ENCODE assay signal across 8 cellular contexts in the genomic region with DNA sequence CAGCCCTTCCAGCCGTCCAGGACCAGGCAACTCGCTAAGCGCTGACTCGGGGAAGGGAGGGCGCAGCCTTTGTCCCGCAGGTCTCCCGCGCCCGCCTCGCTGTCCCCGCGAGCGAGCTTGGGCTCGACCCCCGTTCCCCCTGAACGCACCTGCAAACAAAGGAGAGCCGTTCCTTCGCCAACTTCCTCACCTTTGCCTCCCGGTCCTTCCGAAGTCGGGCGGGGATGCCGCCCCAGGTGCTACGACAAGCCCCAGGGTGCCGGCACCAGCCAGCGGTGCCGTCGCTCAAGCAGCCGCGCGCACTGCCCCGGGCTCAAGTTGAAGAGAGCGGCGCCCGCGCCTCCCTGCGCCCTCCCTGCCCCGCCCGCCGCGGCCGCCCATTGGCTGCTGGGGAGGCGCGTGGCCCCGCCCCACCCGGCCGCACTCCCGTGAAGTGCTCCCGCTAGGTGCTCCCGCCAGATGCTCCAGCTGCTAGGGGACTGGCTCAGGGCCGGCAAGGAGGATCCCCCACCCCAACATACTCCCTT.
DNase-seq lines count a peak whose midpoint lies in the region; ATAC-seq and TF ChIP-seq lines count a peak whose summit lies in the region.

No MANE protein-coding gene starts in this region.

- peaks cover 14% of the 10 kb centered on the region for H3K4me1 Mint-ChIP-seq in activated T-cell treated with anti-CD3 and anti-CD28 coated beads, Interleukin-2, amount 50 U/mL, for 4 hours (ENCODE audit: low read depth)

- H3K36me3 ChIP-seq in neutrophil (no peaks in the 10 kb centered on the region), thyroid gland (peaks cover 0 to 3% of the 10 kb centered on the region in 2 donors)

- peak overlapping the region in 1 of 2 donors; percentile 22 for H3K4me3 ChIP-seq in foreskin fibroblast (ENCODE audit: low read depth in 1 of 2, low read length in 2 of 2)
- H3K4me3 ChIP-seq in neutrophil (ENCODE audit: low read depth in 1 of 2, low read length in 1 of 2), result peak overlapping the region; percentile 60 to 62
- H3K4me3 ChIP-seq in thyroid gland (replicated peaks in 1 of 3), result peak overlapping the region in 1 of 3 donors; percentile 0

- H3K27me3 Mint-ChIP-seq in activated T-cell treated with anti-CD3 and anti-CD28 coated beads, Interleukin-2, amount 50 U/mL, for 4 hours (ENCODE audit: low read depth), result peaks cover 54% of the 10 kb centered on the region

- peak overlapping the region; percentile 73 for H3K4me3 Mint-ChIP-seq in activated T-cell treated with anti-CD3 and anti-CD28 coated beads, Interleukin-2, amount 50 U/mL, for 4 hours

- no peaks in the 10 kb centered on the region for H3K9me3 Mint-ChIP-seq in activated T-cell treated with anti-CD3 and anti-CD28 coated beads, Interleukin-2, amount 50 U/mL, for 4 hours

- peak; percentile 81 for ATAC-seq in HG03066 (IDR thresholded peaks at IDR 0.05; ENCODE audit: low read depth, unreplicated experiment)
- peak; percentile 98 for ATAC-seq in activated T-cell treated with anti-CD3 and anti-CD28 coated beads, Interleukin-2, amount 50 U/mL, for 4 hours

- DNase-seq in NCI-H1694 treated with DMSO at 0.1 percent for 48 hours (lab: John Stamatoyannopoulos, UW), result peak; percentile 19
- no peak for DNase-seq in NCI-H1694 (lab: John Stamatoyannopoulos, UW)
- peak; percentile 81 for DNase-seq in NCI-H748 (lab: John Stamatoyannopoulos, UW; ENCODE audit: unreplicated experiment)
- peak; percentile 31 for DNase-seq in activated T-cell treated with anti-CD3 and anti-CD28 coated beads, Interleukin-2, amount 50 U/mL, for 4 hours
- peak; percentile 24 to 65 for DNase-seq in foreskin fibroblast
- peak; percentile 75 to 78 for DNase-seq in thyroid gland

- peaks cover 12% of the 10 kb centered on the region for H3K27me3 ChIP-seq in neutrophil
- H3K27me3 ChIP-seq in thyroid gland, result no peaks in the 10 kb centered on the region

- H3K4me1 ChIP-seq in neutrophil (ENCODE audit: control insufficient read depth in 1 of 2, insufficient read depth in 1 of 2, low read depth in 1 of 2, low read length in 1 of 2), result peaks cover 15 to 24% of the 10 kb centered on the region in 2 experiments
- H3K4me1 ChIP-seq in thyroid gland, result peaks cover 0 to 7% of the 10 kb centered on the region in 2 donors

- H3K27ac ChIP-seq in neutrophil, result no peak overlapping the region
- no peak overlapping the region for H3K27ac ChIP-seq in thyroid gland

- WGBS in thyroid gland, 2 donors, result 13 to 25% methylated on average over 21 to 36 of the region's 51 CpGs

- no peak for TF ChIP-seq POLR2A in thyroid gland (IDR thresholded peaks at IDR 0.05)

- no peak for TF ChIP-seq CTCF in foreskin fibroblast (IDR thresholded peaks at IDR 0.05; ENCODE audit: low read depth, low read length)
- TF ChIP-seq CTCF in neutrophil (IDR thresholded peaks at IDR 0.05), result no peak
- no peak for TF ChIP-seq CTCF in thyroid gland (IDR thresholded peaks at IDR 0.05)

- H3K9me3 ChIP-seq in neutrophil (no peaks in the 10 kb centered on the region), thyroid gland (no peaks in the 10 kb centered on the region)

- H3K36me3 Mint-ChIP-seq in activated T-cell treated with anti-CD3 and anti-CD28 coated beads, Interleukin-2, amount 50 U/mL, for 4 hours (ENCODE audit: insufficient read depth), result no peaks in the 10 kb centered on the region

- intact Hi-C loops in thyroid gland (cut with DNase I), result no loop called here
